In genomic region chr12:32036477-32037263, GRCh38 we compare ENCODE assay signal across 2 cellular contexts.
A peak's percentile ranks its signal among the peaks of the same experiment; 100 is the strongest.
TF ChIP-seq lines count a peak whose summit lies in the region.

No MANE protein-coding gene starts in this region.

TF ChIP-seq in A549, 52 proteins besides CTCF, POLR2A, EP300 and RAD21:
- TF ChIP-seq GATA3 (IDR thresholded peaks at IDR 0.05; ENCODE audit: borderline replicate concordance) = no peak
- no peak for TF ChIP-seq TP53 (CRISPR knock-in tag; IDR thresholded peaks at IDR 0.05)
- TF ChIP-seq MAFK (IDR thresholded peaks at IDR 0.05; ENCODE audit: partially characterized antibody) = peak; percentile 98
- 0 out of 3 replicates have a peak, but pooled peaks have one; percentile 15 for TF ChIP-seq SMC3 (IDR thresholded peaks at IDR 0.05)
- TF ChIP-seq EHF (CRISPR knock-in tag; IDR thresholded peaks at IDR 0.05) = no peak
- TF ChIP-seq E2F6 (IDR thresholded peaks at IDR 0.05; ENCODE audit: borderline replicate concordance, low read depth) = no peak
- TF ChIP-seq CHD4 (IDR thresholded peaks at IDR 0.05; ENCODE audit: borderline replicate concordance) = no peak
TF ChIP-seq in A549: peak in this region for 2.

TF ChIP-seq in HCT116, 20 proteins besides CTCF, POLR2A, EP300 and RAD21:
- TF ChIP-seq ZFX (IDR thresholded peaks at IDR 0.05) = no peak
- TF ChIP-seq POLR2AphosphoS5 (IDR thresholded peaks at IDR 0.05; ENCODE audit: low read depth, low read length) = no peak
- no peak for TF ChIP-seq ZNF274 (IDR thresholded peaks at IDR 0.05; ENCODE audit: low read depth, low read length)
- no peak for TF ChIP-seq YY1 (IDR thresholded peaks at IDR 0.05; ENCODE audit: extremely low read depth, insufficient replicate concordance, low read depth, low read length)
- no peak for TF ChIP-seq TCF7L2 (IDR thresholded peaks at IDR 0.05; ENCODE audit: borderline replicate concordance, extremely low read depth, insufficient read depth, insufficient read length)
- no peak for TF ChIP-seq ATF3 (IDR thresholded peaks at IDR 0.05)
- no peak for TF ChIP-seq EZH2phosphoT487 (IDR thresholded peaks at IDR 0.05; ENCODE audit: borderline replicate concordance)
- no peak for TF ChIP-seq FOSL1 (IDR thresholded peaks at IDR 0.05; ENCODE audit: low read depth)
- TF ChIP-seq CBX3 (IDR thresholded peaks at IDR 0.05; ENCODE audit: low read depth) = no peak
- no peak for TF ChIP-seq SIN3A (IDR thresholded peaks at IDR 0.05; ENCODE audit: low read depth)
